In the genomic region with DNA sequence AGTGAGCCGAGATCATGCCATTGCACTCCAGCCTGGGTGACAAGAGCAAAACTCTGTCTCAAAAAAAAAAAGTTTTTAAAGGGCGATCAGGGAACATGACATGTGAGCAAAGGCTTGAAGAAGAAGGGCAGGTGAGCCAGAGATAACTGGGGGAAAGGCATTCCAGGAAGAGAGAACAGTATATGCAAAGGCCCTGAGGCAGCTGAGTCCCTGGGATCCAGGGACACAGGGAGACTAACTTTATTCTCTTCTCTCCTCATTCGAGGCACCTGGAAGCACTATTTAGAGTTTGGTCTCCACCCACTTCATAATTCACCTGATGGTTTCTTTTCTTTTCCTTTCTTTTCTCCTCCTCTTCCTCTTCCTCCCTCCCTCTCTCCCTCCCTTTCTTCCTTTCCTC, we compare ENCODE assay signal across 8 cellular contexts. TPM values are rescaled to one million over a fixed set of nuclear protein-coding genes. Genes with fewer than 3 reads are reported as not detected.
"Had no signal": no experiment of that assay in that cellular context is flagged by ENCODE, and none has a peak within 500 bp of the region (broad histone marks: within the 10 kb centered on the region; RNA-seq: fewer than 3 reads in every experiment).

No MANE protein-coding gene starts in this region.

- H3K4me2 ChIP-seq: KMS-11 had no signal

- H3K27ac ChIP-seq: HL-60, KMS-11 had no signal

- H3K9ac ChIP-seq: KMS-11 had no signal

- DNase-seq: IMR-90, KBM-7, KG1 had no signal

- FAIRE-seq: HTR-8/SVneo had no signal

RNA-seq across cellular contexts. Expression of a gene that starts 24.5 kb away (rescaled TPM):
- total RNA-seq: HT-29, IMR-90 had no signal
- polyA plus RNA-seq: IgD-negative memory B cell, IMR-90 had no signal
